Comparison of ENCODE assay signal across 12 cellular contexts in genomic region chr4:52715255-52715897, GRCh38. TPM values are rescaled to one million over a fixed set of nuclear protein-coding genes. Genes with fewer than 3 reads are reported as not detected.
DNase-seq lines count a peak whose midpoint lies in the region; ATAC-seq and TF ChIP-seq lines count a peak whose summit lies in the region.
"Had no signal": no experiment of that assay in that cellular context is flagged by ENCODE, and none has a peak within 500 bp of the region (broad histone marks: within the 10 kb centered on the region; RNA-seq: fewer than 3 reads in every experiment).

No MANE protein-coding gene starts in this region.

- peak overlapping the region; percentile 91 for H3K4me3 ChIP-seq in OCI-LY1 (ENCODE audit: low read depth, low read length, poor library complexity, severe bottlenecking)
- H3K4me3 ChIP-seq: right atrium auricular region had no signal

- no peaks in the 10 kb centered on the region for H4K20me1 ChIP-seq in OCI-LY1 (ENCODE audit: insufficient read depth, low read length)

- no peaks in the 10 kb centered on the region for H3K27me3 Mint-ChIP-seq in stimulated activated naive CD8-positive, alpha-beta T cell treated with anti-CD3 and anti-CD28 coated beads, Interleukin-15, Interleukin-2, amounts not matched to agents 100 ng/mL and 50 ng/mL, for 24 hours
- no peaks in the 10 kb centered on the region for H3K27me3 Mint-ChIP-seq in chondrocyte (ENCODE audit: low read depth)

- peak overlapping the region; percentile 99 for H3K27ac Mint-ChIP-seq in stimulated activated naive CD8-positive, alpha-beta T cell treated with anti-CD3 and anti-CD28 coated beads, Interleukin-15, Interleukin-2, amounts not matched to agents 100 ng/mL and 50 ng/mL, for 24 hours
- H3K27ac Mint-ChIP-seq in chondrocyte (ENCODE audit: unreplicated experiment), result peak overlapping the region; percentile 59

- peak overlapping the region; percentile 4; the same call in 1 of the 2 replicates for H3K9ac ChIP-seq in OCI-LY1 (ENCODE audit: low read length)

- H3K4me1 Mint-ChIP-seq in stimulated activated naive CD8-positive, alpha-beta T cell treated with anti-CD3 and anti-CD28 coated beads, Interleukin-15, Interleukin-2, amounts not matched to agents 100 ng/mL and 50 ng/mL, for 24 hours (ENCODE audit: low read depth), result peaks cover 57% of the 10 kb centered on the region
- peaks cover 41% of the 10 kb centered on the region for H3K4me1 Mint-ChIP-seq in chondrocyte (ENCODE audit: low read depth)

- TF ChIP-seq CTCF in OCI-LY1 (IDR thresholded peaks at IDR 0.05; ENCODE audit: low read length), result no peak
- no peak for TF ChIP-seq CTCF in chondrocyte (IDR thresholded peaks at IDR 0.05)

- H3K9me2 ChIP-seq in OCI-LY1 (ENCODE audit: low read depth, low read length), result no peaks in the 10 kb centered on the region

- no peaks in the 10 kb centered on the region for H3K27me3 ChIP-seq in OCI-LY1 (ENCODE audit: insufficient read depth, low read length)
- H3K27me3 ChIP-seq: right atrium auricular region had no signal

- H3K9me3 Mint-ChIP-seq in stimulated activated naive CD8-positive, alpha-beta T cell treated with anti-CD3 and anti-CD28 coated beads, Interleukin-15, Interleukin-2, amounts not matched to agents 100 ng/mL and 50 ng/mL, for 24 hours, result no peaks in the 10 kb centered on the region
- no peaks in the 10 kb centered on the region for H3K9me3 Mint-ChIP-seq in chondrocyte (ENCODE audit: low read depth)

- H3K9me3 ChIP-seq in OCI-LY1 (ENCODE audit: low read length), result no peaks in the 10 kb centered on the region
- H3K9me3 ChIP-seq: right atrium auricular region had no signal

- H3K79me2 ChIP-seq in OCI-LY1 (ENCODE audit: insufficient read depth, low read length), result peaks cover 8% of the 10 kb centered on the region; the same call in 1 of the 2 replicates

- no peak for ATAC-seq in stimulated activated naive CD8-positive, alpha-beta T cell treated with anti-CD3 and anti-CD28 coated beads, Interleukin-15, Interleukin-2, amounts not matched to agents 100 U/mL and 50 U/mL, for 24 hours
- no peak for ATAC-seq in HG03045 (IDR thresholded peaks at IDR 0.05; ENCODE audit: unreplicated experiment)

- no peak overlapping the region for H2AFZ ChIP-seq in OCI-LY1 (ENCODE audit: low read length)

- H3K36me3 Mint-ChIP-seq in stimulated activated naive CD8-positive, alpha-beta T cell treated with anti-CD3 and anti-CD28 coated beads, Interleukin-15, Interleukin-2, amounts not matched to agents 100 ng/mL and 50 ng/mL, for 24 hours (ENCODE audit: low read depth), result peaks cover 65% of the 10 kb centered on the region
- H3K36me3 Mint-ChIP-seq in chondrocyte (ENCODE audit: low read depth), result peaks cover 4% of the 10 kb centered on the region

- peak overlapping the region; percentile 78 for H3K27ac ChIP-seq in OCI-LY1 (ENCODE audit: low read depth, low read length, poor library complexity, severe bottlenecking)
- H3K27ac ChIP-seq: right atrium auricular region had no signal

- peaks cover 39% of the 10 kb centered on the region for H3K4me1 ChIP-seq in OCI-LY1 (ENCODE audit: insufficient read depth, low read length, severe bottlenecking)

- H3K36me3 ChIP-seq in OCI-LY1 (ENCODE audit: insufficient read depth, low read length), result peaks cover 63% of the 10 kb centered on the region

- peaks cover 12% of the 10 kb centered on the region; the same call in 1 of the 2 replicates for H3F3A ChIP-seq in OCI-LY1 (ENCODE audit: insufficient read depth, low read length)

- peak overlapping the region; percentile 97 for H3K4me3 Mint-ChIP-seq in stimulated activated naive CD8-positive, alpha-beta T cell treated with anti-CD3 and anti-CD28 coated beads, Interleukin-15, Interleukin-2, amounts not matched to agents 100 ng/mL and 50 ng/mL, for 24 hours
- H3K4me3 Mint-ChIP-seq in chondrocyte (ENCODE audit: unreplicated experiment), result no peak overlapping the region

- H3K4me2 ChIP-seq in OCI-LY1 (ENCODE audit: low read length), result peak overlapping the region; percentile 87

- no peak for DNase-seq in stimulated activated naive CD8-positive, alpha-beta T cell treated with anti-CD3 and anti-CD28 coated beads, Interleukin-15, Interleukin-2, amounts not matched to agents 100 U/mL and 50 U/mL, for 24 hours
- DNase-seq in chondrocyte (ENCODE audit: low spot score) (no peak), NCI-H1092 (lab: John Stamatoyannopoulos, UW) (no peak), NCI-H187 treated with DMSO at 0.1 percent for 48 hours (lab: John Stamatoyannopoulos, UW) (no peak), Ammon's horn (ENCODE audit: low spot score) (no peak)
- DNase-seq: COR-L47, NCI-H1048, NCI-H524 had no signal

RNA-seq across cellular contexts. Expression of gene ERVMER34-1, which starts 35.8 kb away (rescaled TPM):
- 1.4 to 1.7 TPM (median 1.5 TPM) in 3 replicates for total RNA-seq in chondrocyte

RNA-seq across cellular contexts. Expression of gene USP46, which starts 56.3 kb away (rescaled TPM):
- 24.9 to 27.3 TPM (median 27.0 TPM) in 3 replicates for total RNA-seq in chondrocyte
